Comparison of ENCODE assay signal across 15 cellular contexts in genomic region chr4:184104419-184105101, GRCh38.
DNase-seq lines count a peak whose midpoint lies in the region; ATAC-seq and TF ChIP-seq lines count a peak whose summit lies in the region.
"Had no signal": no experiment of that assay in that cellular context is flagged by ENCODE, and none has a peak within 500 bp of the region (broad histone marks: within the 10 kb centered on the region; RNA-seq: fewer than 3 reads in every experiment).

No MANE protein-coding gene starts in this region.

- H3K4me1 ChIP-seq in lung (ENCODE audit: control insufficient read depth in 2 of 2, insufficient read depth in 2 of 2, low read length in 2 of 2) = peaks cover 7 to 9% of the 10 kb centered on the region in 2 donors
- H3K4me1 ChIP-seq in stomach smooth muscle (ENCODE audit: control insufficient read depth, insufficient read depth, low read length) = peaks cover 6% of the 10 kb centered on the region

- no peaks in the 10 kb centered on the region for H3K27me3 ChIP-seq in lung (ENCODE audit: control insufficient read depth, insufficient read depth)
- peaks cover 0 to 2% of the 10 kb centered on the region in 2 donors for H3K27me3 ChIP-seq in stomach smooth muscle (ENCODE audit: control insufficient read depth in 1 of 2, insufficient read depth in 2 of 2, low read length in 2 of 2)

- H3K9me3 ChIP-seq in lung (ENCODE audit: control insufficient read depth in 2 of 2, insufficient read depth in 1 of 2, low read length in 1 of 2) (no peaks in the 10 kb centered on the region), stomach smooth muscle (ENCODE audit: control insufficient read depth in 2 of 2, low read length in 2 of 2) (no peaks in the 10 kb centered on the region)

- WGBS in lung, 2 donors = 59 to 74% methylated on average over 5 of the region's 5 CpGs

- H3K36me3 ChIP-seq in lung (ENCODE audit: control insufficient read depth in 2 of 2, insufficient read depth in 2 of 2, low read length in 2 of 2) = no peaks in the 10 kb centered on the region
- no peaks in the 10 kb centered on the region for H3K36me3 ChIP-seq in stomach smooth muscle (ENCODE audit: control insufficient read depth in 2 of 2, insufficient read depth in 2 of 2, low read length in 2 of 2)

- peak overlapping the region in 1 of 2 donors; percentile 60 for H3K27ac ChIP-seq in lung (ENCODE audit: low read depth in 1 of 2, low read length in 1 of 2)
- peak overlapping the region; percentile 24 for H3K27ac ChIP-seq in stomach smooth muscle (ENCODE audit: low read length)

- no peak overlapping the region for H3K9ac ChIP-seq in stomach smooth muscle (ENCODE audit: low read length in 2 of 2)

- DNase-seq in glomerular visceral epithelial cell (ENCODE audit: extremely low spot score) (peak; percentile 79), lung (ENCODE audit: low spot score) (peak; percentile 48), COLO829 (ENCODE audit: low spot score) (no peak), occipital lobe (lab: John Stamatoyannopoulos, UW) (no peak)
- DNase-seq in stimulated activated CD4-positive, alpha-beta T cell treated with anti-CD3 and anti-CD28 coated beads, Interleukin-4, amount 100 ng/mL, for 1 hour = no peak
- DNase-seq: AML-193; amniotic stem cell; NCI-H1105; NCI-H82; PC-3; stimulated activated naive CD4-positive, alpha-beta T cell had no signal

- H3K4me3 ChIP-seq in lung (no peak overlapping the region), stomach smooth muscle (ENCODE audit: low read length in 2 of 2) (no peak overlapping the region)
- H3K4me3 ChIP-seq: GM12878 had no signal

- TF ChIP-seq CTCF in lung (IDR thresholded peaks at IDR 0.05; ENCODE audit: control extremely low read depth, extremely low read depth) = no peak

- ATAC-seq in GM18909 (IDR thresholded peaks at IDR 0.05; ENCODE audit: poor library complexity, unreplicated experiment) (peak; percentile 52), lung (ENCODE audit: insufficient read depth, low FRiP score) (peak; percentile 23), HG02763 (IDR thresholded peaks at IDR 0.05; ENCODE audit: unreplicated experiment) (no peak)
- ATAC-seq: GM12878, PC-3 had no signal

Comparison
In these comparisons a context has a peak if more than half of its experiments do, and no peak if none do; other contexts are left out.
1. DNase-seq: peak in glomerular visceral epithelial cell (single experiment) and lung (single experiment); none in COLO829 (single experiment), occipital lobe (single experiment) and stimulated activated CD4-positive, alpha-beta T cell treated with anti-CD3 and anti-CD28 coated beads, Interleukin-4, amount 100 ng/mL, for 1 hour (single experiment).